ENCODE assay signal across 6 cellular contexts in genomic region chr12:27128865-27129264, GRCh38. TPM values are rescaled to one million over a fixed set of nuclear protein-coding genes. Genes with fewer than 3 reads are reported as not detected.
"Had no signal": no experiment of that assay in that cellular context is flagged by ENCODE, and none has a peak within 500 bp of the region (broad histone marks: within the 10 kb centered on the region; RNA-seq: fewer than 3 reads in every experiment).

No MANE protein-coding gene starts in this region.

RNA-seq across cellular contexts. Expression of gene C12orf71, which starts 46.5 kb away (rescaled TPM):
- total RNA-seq: GM23248, H4, H7, HFFc6, HT1080 had no signal
- polyA plus RNA-seq: GM23248, IgD-negative memory B cell had no signal
